ENCODE assay signal across 11 cellular contexts in genomic region chr7:151687523-151688235, GRCh38.
DNase-seq lines count a peak whose midpoint lies in the region; ATAC-seq, FAIRE-seq and TF ChIP-seq lines count a peak whose summit lies in the region.
"Had no signal": no experiment of that assay in that cellular context is flagged by ENCODE, and none has a peak within 500 bp of the region (broad histone marks: within the 10 kb centered on the region; RNA-seq: fewer than 3 reads in every experiment).

No MANE protein-coding gene starts in this region.

- H3K4me3 Mint-ChIP-seq in mesothelial cell of epicardium: no peak overlapping the region
- H3K4me3 Mint-ChIP-seq: CD8-positive, alpha-beta memory T cell had no signal

- no peak for TF ChIP-seq CTCF in A549 (IDR thresholded peaks at IDR 0.05)
- TF ChIP-seq CTCF in Loucy (conservative IDR thresholded peaks at IDR 0.05; ENCODE audit: low read length): no peak
- TF ChIP-seq CTCF in mesothelial cell of epicardium (IDR thresholded peaks at IDR 0.05; ENCODE audit: unreplicated experiment): no peak

- peak; percentile 96 to 99 for DNase-seq in A549 (ENCODE audit: low read depth in 1 of 2, low spot score in 1 of 2)
- DNase-seq in epithelial cell of prostate (ENCODE audit: low read depth, low spot score): peak; percentile 67
- peak in 1 of 2 experiments; percentile 71 for DNase-seq in mesothelial cell of epicardium (ENCODE audit: low spot score in 2 of 2, unreplicated experiment in 2 of 2)
- DNase-seq in DMS114 treated with DMSO at 0.1 percent for 48 hours (lab: John Stamatoyannopoulos, UW; ENCODE audit: unreplicated experiment): no peak
- DNase-seq: activated naive CD4-positive, alpha-beta T cell treated with Interleukin-2 at 50 U/mL for 16 hours; CD8-positive, alpha-beta memory T cell had no signal

- H3K27me3 ChIP-seq in Loucy (ENCODE audit: insufficient read depth, low read length, poor library complexity, severe bottlenecking): no peaks in the 10 kb centered on the region

- H3K4me1 Mint-ChIP-seq in mesothelial cell of epicardium: peaks cover 30% of the 10 kb centered on the region
- H3K4me1 Mint-ChIP-seq: CD8-positive, alpha-beta memory T cell had no signal

- peak overlapping the region; percentile 58 for H3K9ac ChIP-seq in Loucy (ENCODE audit: low read depth, low read length, poor library complexity, severe bottlenecking)
- H3K9ac ChIP-seq: KMS-11 had no signal

- POLR2A ChIA-PET in A549 (lab: Yijun Ruan, JAX): no interaction called here

- H3K4me2 ChIP-seq in A549 (peak overlapping the region; percentile 74), Loucy (ENCODE audit: low read depth, low read length, poor library complexity, severe bottlenecking) (no peak overlapping the region)
- H3K4me2 ChIP-seq: KMS-11 had no signal

- peak overlapping the region; percentile 82 to 93 for H3K27ac ChIP-seq in A549
- H3K27ac ChIP-seq in epithelial cell of prostate: peak overlapping the region; percentile 78
- H3K27ac ChIP-seq: KMS-11 had no signal

- TF ChIP-seq EP300 in A549 (IDR thresholded peaks at IDR 0.05): peak; percentile 49 to 81; a peak in 3 of 5 replicates

- H3K36me3 ChIP-seq in Loucy (ENCODE audit: insufficient read depth, low read length): no peaks in the 10 kb centered on the region

- no peaks in the 10 kb centered on the region for H3K36me3 Mint-ChIP-seq in mesothelial cell of epicardium

- H3K9me3 ChIP-seq in A549 (no peaks in the 10 kb centered on the region), Loucy (ENCODE audit: insufficient read depth, low read depth, low read length) (no peaks in the 10 kb centered on the region)

- H2AFZ ChIP-seq in Loucy (ENCODE audit: low read length): no peak overlapping the region

- TF ChIP-seq POLR2A in A549 (IDR thresholded peaks at IDR 0.05; ENCODE audit: low read length): no peak

- FAIRE-seq in A549 (lab: Jason Lieb, UNC): peak; percentile 84

- WGBS in A549 (ENCODE audit: missing lambda C conversion rate): 4% methylated on average over 16 of the region's 16 CpGs

- H3F3A ChIP-seq in Loucy (ENCODE audit: low read depth): no peaks in the 10 kb centered on the region

- ATAC-seq in A549 (peak; percentile 87 to 95), GM21367 (IDR thresholded peaks at IDR 0.05; ENCODE audit: unreplicated experiment) (no peak), GM18858 (IDR thresholded peaks at IDR 0.05; ENCODE audit: unreplicated experiment) (no peak)
- ATAC-seq in activated CD4-positive, CD25-positive, alpha-beta regulatory T cell treated with anti-CD3 and anti-CD28 coated beads, Interleukin-2, amount 50 U/mL, for 24 hours: no peak

- no peaks in the 10 kb centered on the region for H3K9me2 ChIP-seq in Loucy (replicated peaks; ENCODE audit: low read depth, low read length)

- no peaks in the 10 kb centered on the region for H4K20me1 ChIP-seq in Loucy (ENCODE audit: insufficient read depth, low read length, poor library complexity, severe bottlenecking)

- H3K9me3 Mint-ChIP-seq in mesothelial cell of epicardium: no peaks in the 10 kb centered on the region
- H3K9me3 Mint-ChIP-seq: CD8-positive, alpha-beta memory T cell had no signal

- H3K27ac Mint-ChIP-seq in mesothelial cell of epicardium: peak overlapping the region; percentile 96

- H3K4me1 ChIP-seq in A549 (peaks cover 52% of the 10 kb centered on the region), Loucy (ENCODE audit: insufficient read depth, low read length, poor library complexity, severe bottlenecking) (peaks cover 11% of the 10 kb centered on the region)

- no peaks in the 10 kb centered on the region for H3K27me3 Mint-ChIP-seq in mesothelial cell of epicardium (ENCODE audit: low read depth)

- peak; percentile 27 to 42; a peak in 4 of 5 replicates for TF ChIP-seq RAD21 in A549 (conservative IDR thresholded peaks at IDR 0.05 in 1 of 2, IDR thresholded peaks at IDR 0.05 in 1 of 2)

- no peaks in the 10 kb centered on the region for H3K79me2 ChIP-seq in Loucy (ENCODE audit: insufficient read depth, low read length)

- H3K4me3 ChIP-seq in A549 (no peak overlapping the region), Loucy (ENCODE audit: low read length, poor library complexity, severe bottlenecking) (no peak overlapping the region)

- CTCF ChIA-PET in A549 (lab: Yijun Ruan, JAX): interaction anchor here (0.6 to 2.9 kb wide), 6 partner anchors 10 to 62 kb away, joined by 3 to 17 read pairs (median 8); no protein-coding TSS in a partner anchor

TF ChIP-seq in A549, 52 proteins besides CTCF, POLR2A, EP300 and RAD21 (continues in another document):
- no peak for TF ChIP-seq KDM1A (IDR thresholded peaks at IDR 0.05; ENCODE audit: low read depth)
- peak; percentile 94 for TF ChIP-seq MAX (IDR thresholded peaks at IDR 0.05)
- no peak for TF ChIP-seq HOXB13 (CRISPR knock-in tag; IDR thresholded peaks at IDR 0.05; ENCODE audit: low read depth)
- no peak for TF ChIP-seq TFCP2L1 (CRISPR knock-in tag; IDR thresholded peaks at IDR 0.05)
- no peak; the same call in none of the 2 replicates for TF ChIP-seq E2F6 (IDR thresholded peaks at IDR 0.05; ENCODE audit: borderline replicate concordance, low read depth)
- TF ChIP-seq NFE2L2 (conservative IDR thresholded peaks at IDR 0.05; ENCODE audit: low read length): 0 out of 2 replicates have a peak, but pooled peaks have one; percentile 16
- no peak for TF ChIP-seq RCOR1 (IDR thresholded peaks at IDR 0.05; ENCODE audit: low read depth, low read length)
- no peak for TF ChIP-seq ELK1 (IDR thresholded peaks at IDR 0.05; ENCODE audit: low read depth, low read length)
- TF ChIP-seq MYC (IDR thresholded peaks at IDR 0.05; ENCODE audit: borderline replicate concordance, low read length): peak; percentile 54; the same call in 1 of the 2 replicates
- peak; percentile 88 for TF ChIP-seq JUNB (IDR thresholded peaks at IDR 0.05)
- no peak for TF ChIP-seq CHD2 (IDR thresholded peaks at IDR 0.05; ENCODE audit: low read length, partially characterized antibody)
- 0 out of 2 replicates have a peak, but pooled peaks have one; percentile 40 for TF ChIP-seq PBX3 (IDR thresholded peaks at IDR 0.05)
- no peak for TF ChIP-seq CBX2 (IDR thresholded peaks at IDR 0.05; ENCODE audit: borderline replicate concordance, low read depth)
- peak; percentile 54 to 89; a peak in 4 of 5 replicates for TF ChIP-seq JUN (IDR thresholded peaks at IDR 0.05)
- TF ChIP-seq BCL3 (IDR thresholded peaks at IDR 0.05): peak; percentile 62; the same call in 1 of the 3 replicates
- TF ChIP-seq CEBPB (IDR thresholded peaks at IDR 0.05): peak in 1 of 2 experiments; percentile 75; a peak in 2 of 4 replicates
- TF ChIP-seq SMC3 (IDR thresholded peaks at IDR 0.05): peak; percentile 49
- peak; percentile 89 for TF ChIP-seq GATA3 (IDR thresholded peaks at IDR 0.05; ENCODE audit: borderline replicate concordance)
- no peak for TF ChIP-seq HDAC2 (IDR thresholded peaks at IDR 0.05)
- peak; percentile 84 for TF ChIP-seq FOSL2 (IDR thresholded peaks at IDR 0.05)
- TF ChIP-seq FOSL2 (CRISPR knock-in tag; IDR thresholded peaks at IDR 0.05): peak; percentile 97
- no peak for TF ChIP-seq RNF2 (IDR thresholded peaks at IDR 0.05; ENCODE audit: borderline replicate concordance, low read depth)
- TF ChIP-seq HOXB5 (CRISPR knock-in tag; IDR thresholded peaks at IDR 0.05): peak; percentile 45; the same call in 1 of the 2 replicates

Comparison
In these comparisons a context has a peak if more than half of its experiments do, and no peak if none do; other contexts are left out.
1. ATAC-seq: peak in A549 (2 of 2); none in activated CD4-positive, CD25-positive, alpha-beta regulatory T cell treated with anti-CD3 and anti-CD28 coated beads, Interleukin-2, amount 50 U/mL, for 24 hours (0 of 2), GM21367 (single experiment) and GM18858 (single experiment).